ENCODE assay signal across 1 cellular context in genomic region chr7:29854257-29854938, GRCh38.
TF ChIP-seq lines count a peak whose summit lies in the region.

No MANE protein-coding gene starts in this region.

TF ChIP-seq in HEK293, 187 proteins besides CTCF, POLR2A, EP300 and RAD21 (continued from another document and continues in another):
- TF ChIP-seq ZNF704 (tag by site-specific recombination; IDR thresholded peaks at IDR 0.05), result no peak
- TF ChIP-seq YY1 (tag by site-specific recombination; IDR thresholded peaks at IDR 0.05), result no peak
- TF ChIP-seq ZNF10 (tag by site-specific recombination; IDR thresholded peaks at IDR 0.05), result no peak
- TF ChIP-seq ZNF654 (tag by site-specific recombination; IDR thresholded peaks at IDR 0.05; ENCODE audit: low read depth), result no peak
- TF ChIP-seq RBAK (tag by site-specific recombination; IDR thresholded peaks at IDR 0.05), result no peak
- no peak for TF ChIP-seq ZNF214 (tag by site-specific recombination; IDR thresholded peaks at IDR 0.05; ENCODE audit: borderline replicate concordance)
- no peak for TF ChIP-seq ZNF433 (tag by site-specific recombination; IDR thresholded peaks at IDR 0.05; ENCODE audit: low read depth)
- TF ChIP-seq, protein P1, sequence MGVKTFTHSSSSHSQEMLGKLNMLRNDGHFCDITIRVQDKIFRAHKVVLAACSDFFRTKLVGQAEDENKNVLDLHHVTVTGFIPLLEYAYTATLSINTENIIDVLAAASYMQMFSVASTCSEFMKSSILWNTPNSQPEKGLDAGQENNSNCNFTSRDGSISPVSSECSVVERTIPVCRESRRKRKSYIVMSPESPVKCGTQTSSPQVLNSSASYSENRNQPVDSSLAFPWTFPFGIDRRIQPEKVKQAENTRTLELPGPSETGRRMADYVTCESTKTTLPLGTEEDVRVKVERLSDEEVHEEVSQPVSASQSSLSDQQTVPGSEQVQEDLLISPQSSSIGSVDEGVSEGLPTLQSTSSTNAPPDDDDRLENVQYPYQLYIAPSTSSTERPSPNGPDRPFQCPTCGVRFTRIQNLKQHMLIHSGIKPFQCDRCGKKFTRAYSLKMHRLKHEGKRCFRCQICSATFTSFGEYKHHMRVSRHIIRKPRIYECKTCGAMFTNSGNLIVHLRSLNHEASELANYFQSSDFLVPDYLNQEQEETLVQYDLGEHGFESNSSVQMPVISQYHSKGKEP (tag by site-specific recombination; IDR thresholded peaks at IDR 0.05), result peak; percentile 51; the same call in 1 of the 2 replicates
- no peak for TF ChIP-seq ZNF133 (tag by site-specific recombination; IDR thresholded peaks at IDR 0.05)
- no peak for TF ChIP-seq ZNF555 (tag by site-specific recombination; conservative IDR thresholded peaks at IDR 0.05)
- no peak for TF ChIP-seq ZNF501 (tag by site-specific recombination; IDR thresholded peaks at IDR 0.05)
- TF ChIP-seq FEZF1 (tag by site-specific recombination; IDR thresholded peaks at IDR 0.05), result peak; percentile 77
- TF ChIP-seq GFI1B (tag by site-specific recombination; IDR thresholded peaks at IDR 0.05), result no peak
- TF ChIP-seq ZSCAN30 (tag by site-specific recombination; IDR thresholded peaks at IDR 0.05), result no peak
- TF ChIP-seq ZBTB1 (tag by site-specific recombination; IDR thresholded peaks at IDR 0.05), result no peak
- no peak for TF ChIP-seq ZNF121 (tag by site-specific recombination; IDR thresholded peaks at IDR 0.05)
- no peak for TF ChIP-seq ZNF571 (tag by site-specific recombination; IDR thresholded peaks at IDR 0.05)
- TF ChIP-seq ZNF518A (tag by site-specific recombination; conservative IDR thresholded peaks at IDR 0.05; ENCODE audit: low read depth), result no peak
- TF ChIP-seq, protein P2, sequence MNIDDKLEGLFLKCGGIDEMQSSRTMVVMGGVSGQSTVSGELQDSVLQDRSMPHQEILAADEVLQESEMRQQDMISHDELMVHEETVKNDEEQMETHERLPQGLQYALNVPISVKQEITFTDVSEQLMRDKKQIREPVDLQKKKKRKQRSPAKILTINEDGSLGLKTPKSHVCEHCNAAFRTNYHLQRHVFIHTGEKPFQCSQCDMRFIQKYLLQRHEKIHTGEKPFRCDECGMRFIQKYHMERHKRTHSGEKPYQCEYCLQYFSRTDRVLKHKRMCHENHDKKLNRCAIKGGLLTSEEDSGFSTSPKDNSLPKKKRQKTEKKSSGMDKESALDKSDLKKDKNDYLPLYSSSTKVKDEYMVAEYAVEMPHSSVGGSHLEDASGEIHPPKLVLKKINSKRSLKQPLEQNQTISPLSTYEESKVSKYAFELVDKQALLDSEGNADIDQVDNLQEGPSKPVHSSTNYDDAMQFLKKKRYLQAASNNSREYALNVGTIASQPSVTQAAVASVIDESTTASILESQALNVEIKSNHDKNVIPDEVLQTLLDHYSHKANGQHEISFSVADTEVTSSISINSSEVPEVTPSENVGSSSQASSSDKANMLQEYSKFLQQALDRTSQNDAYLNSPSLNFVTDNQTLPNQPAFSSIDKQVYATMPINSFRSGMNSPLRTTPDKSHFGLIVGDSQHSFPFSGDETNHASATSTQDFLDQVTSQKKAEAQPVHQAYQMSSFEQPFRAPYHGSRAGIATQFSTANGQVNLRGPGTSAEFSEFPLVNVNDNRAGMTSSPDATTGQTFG (tag by site-specific recombination; IDR thresholded peaks at IDR 0.05; ENCODE audit: borderline replicate concordance), result no peak
- TF ChIP-seq, protein P3, sequence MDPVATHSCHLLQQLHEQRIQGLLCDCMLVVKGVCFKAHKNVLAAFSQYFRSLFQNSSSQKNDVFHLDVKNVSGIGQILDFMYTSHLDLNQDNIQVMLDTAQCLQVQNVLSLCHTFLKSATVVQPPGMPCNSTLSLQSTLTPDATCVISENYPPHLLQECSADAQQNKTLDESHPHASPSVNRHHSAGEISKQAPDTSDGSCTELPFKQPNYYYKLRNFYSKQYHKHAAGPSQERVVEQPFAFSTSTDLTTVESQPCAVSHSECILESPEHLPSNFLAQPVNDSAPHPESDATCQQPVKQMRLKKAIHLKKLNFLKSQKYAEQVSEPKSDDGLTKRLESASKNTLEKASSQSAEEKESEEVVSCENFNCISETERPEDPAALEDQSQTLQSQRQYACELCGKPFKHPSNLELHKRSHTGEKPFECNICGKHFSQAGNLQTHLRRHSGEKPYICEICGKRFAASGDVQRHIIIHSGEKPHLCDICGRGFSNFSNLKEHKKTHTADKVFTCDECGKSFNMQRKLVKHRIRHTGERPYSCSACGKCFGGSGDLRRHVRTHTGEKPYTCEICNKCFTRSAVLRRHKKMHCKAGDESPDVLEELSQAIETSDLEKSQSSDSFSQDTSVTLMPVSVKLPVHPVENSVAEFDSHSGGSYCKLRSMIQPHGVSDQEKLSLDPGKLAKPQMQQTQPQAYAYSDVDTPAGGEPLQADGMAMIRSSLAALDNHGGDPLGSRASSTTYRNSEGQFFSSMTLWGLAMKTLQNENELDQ (tag by site-specific recombination; IDR thresholded peaks at IDR 0.05; ENCODE audit: low read depth), result no peak
- TF ChIP-seq KLF1 (tag by site-specific recombination; IDR thresholded peaks at IDR 0.05), result peak; percentile 21; the same call in 1 of the 2 replicates
- TF ChIP-seq ZNF792 (tag by site-specific recombination; IDR thresholded peaks at IDR 0.05), result no peak
- TF ChIP-seq ZNF529 (tag by site-specific recombination; IDR thresholded peaks at IDR 0.05; ENCODE audit: insufficient replicate concordance), result no peak
- peak; percentile 75 for TF ChIP-seq PRDM10 (tag by site-specific recombination; IDR thresholded peaks at IDR 0.05)
- peak; percentile 50; the same call in 1 of the 2 replicates for TF ChIP-seq ZNF629 (tag by site-specific recombination; IDR thresholded peaks at IDR 0.05)
- TF ChIP-seq ZNF621 (tag by site-specific recombination; IDR thresholded peaks at IDR 0.05), result no peak
- no peak for TF ChIP-seq ZNF280D (tag by site-specific recombination; IDR thresholded peaks at IDR 0.05)
- no peak for TF ChIP-seq ZBTB48 (tag by site-specific recombination; IDR thresholded peaks at IDR 0.05)
- TF ChIP-seq KLF7 (tag by site-specific recombination; IDR thresholded peaks at IDR 0.05; ENCODE audit: borderline replicate concordance), result no peak; the same call in 1 of the 2 replicates
- TF ChIP-seq ZNF626 (tag by site-specific recombination; IDR thresholded peaks at IDR 0.05), result no peak
- TF ChIP-seq, protein P4, sequence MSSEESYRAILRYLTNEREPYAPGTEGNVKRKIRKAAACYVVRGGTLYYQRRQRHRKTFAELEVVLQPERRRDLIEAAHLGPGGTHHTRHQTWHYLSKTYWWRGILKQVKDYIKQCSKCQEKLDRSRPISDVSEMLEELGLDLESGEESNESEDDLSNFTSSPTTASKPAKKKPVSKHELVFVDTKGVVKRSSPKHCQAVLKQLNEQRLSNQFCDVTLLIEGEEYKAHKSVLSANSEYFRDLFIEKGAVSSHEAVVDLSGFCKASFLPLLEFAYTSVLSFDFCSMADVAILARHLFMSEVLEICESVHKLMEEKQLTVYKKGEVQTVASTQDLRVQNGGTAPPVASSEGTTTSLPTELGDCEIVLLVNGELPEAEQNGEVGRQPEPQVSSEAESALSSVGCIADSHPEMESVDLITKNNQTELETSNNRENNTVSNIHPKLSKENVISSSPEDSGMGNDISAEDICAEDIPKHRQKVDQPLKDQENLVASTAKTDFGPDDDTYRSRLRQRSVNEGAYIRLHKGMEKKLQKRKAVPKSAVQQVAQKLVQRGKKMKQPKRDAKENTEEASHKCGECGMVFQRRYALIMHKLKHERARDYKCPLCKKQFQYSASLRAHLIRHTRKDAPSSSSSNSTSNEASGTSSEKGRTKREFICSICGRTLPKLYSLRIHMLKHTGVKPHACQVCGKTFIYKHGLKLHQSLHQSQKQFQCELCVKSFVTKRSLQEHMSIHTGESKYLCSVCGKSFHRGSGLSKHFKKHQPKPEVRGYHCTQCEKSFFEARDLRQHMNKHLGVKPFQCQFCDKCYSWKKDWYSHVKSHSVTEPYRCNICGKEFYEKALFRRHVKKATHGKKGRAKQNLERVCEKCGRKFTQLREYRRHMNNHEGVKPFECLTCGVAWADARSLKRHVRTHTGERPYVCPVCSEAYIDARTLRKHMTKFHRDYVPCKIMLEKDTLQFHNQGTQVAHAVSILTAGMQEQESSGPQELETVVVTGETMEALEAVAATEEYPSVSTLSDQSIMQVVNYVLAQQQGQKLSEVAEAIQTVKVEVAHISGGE (tag by site-specific recombination; conservative IDR thresholded peaks at IDR 0.05; ENCODE audit: low read depth), result 0 out of 2 replicates have a peak, but pooled peaks have one; percentile 2
- TF ChIP-seq ZNF24 (tag by site-specific recombination; IDR thresholded peaks at IDR 0.05), result no peak
- no peak for TF ChIP-seq ZNF76 (tag by site-specific recombination; IDR thresholded peaks at IDR 0.05; ENCODE audit: borderline replicate concordance, low read depth)
- TF ChIP-seq ZFP3 (tag by site-specific recombination; IDR thresholded peaks at IDR 0.05; ENCODE audit: low read depth), result no peak
